ENCODE assay signal across 7 cellular contexts in the genomic region with DNA sequence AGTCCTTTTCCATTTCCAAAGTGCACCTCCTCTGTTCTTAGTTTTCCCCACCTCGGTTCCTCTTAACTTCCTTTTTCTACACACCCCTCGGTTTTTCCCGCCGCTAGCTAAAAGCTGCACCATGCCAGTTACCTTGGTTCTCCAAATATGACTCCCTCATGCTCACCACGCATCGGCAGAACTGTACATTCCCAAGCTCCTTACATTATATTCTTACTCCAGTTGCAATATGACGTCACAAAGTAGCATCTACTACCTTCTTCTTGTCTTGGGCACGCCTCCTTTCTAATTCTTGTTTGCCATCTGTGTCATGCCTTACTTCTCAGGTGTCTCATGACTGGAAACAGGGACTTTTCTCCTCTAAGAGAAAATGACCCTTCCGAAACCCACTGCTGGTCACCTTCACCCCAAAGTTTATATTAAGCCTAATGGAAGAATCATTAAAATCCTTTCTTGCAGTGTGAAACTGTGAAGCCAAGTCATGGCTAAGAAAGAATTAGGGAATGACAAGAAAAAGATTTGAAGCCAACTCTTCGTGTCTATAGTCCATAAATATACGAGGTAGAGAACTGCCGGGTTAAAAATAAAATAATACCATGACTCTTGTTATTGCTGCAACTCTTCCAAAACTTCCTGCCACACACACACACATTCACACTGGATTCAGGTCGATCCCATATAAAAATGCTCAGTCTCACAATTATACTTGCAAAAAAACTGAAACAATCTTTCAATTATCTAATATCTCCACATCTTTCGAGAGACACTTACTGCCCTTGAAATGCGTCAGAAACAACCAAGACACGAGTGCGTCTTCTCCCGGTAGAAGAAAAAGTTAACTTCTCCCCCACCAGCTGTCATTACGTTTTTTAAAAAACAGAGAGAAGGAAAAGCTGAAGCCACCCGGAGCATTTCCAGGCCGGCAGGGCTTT. TPM values are rescaled to one million over a fixed set of nuclear protein-coding genes. Genes with fewer than 3 reads are reported as not detected.
DNase-seq lines count a peak whose midpoint lies in the region; TF ChIP-seq lines count a peak whose summit lies in the region.

No MANE protein-coding gene starts in this region.

- H3K4me3 ChIP-seq in Peyer's patch (peak overlapping the region; percentile 69 to 90 (median 82)), duodenal mucosa (ENCODE audit: low read depth in 1 of 2, low read length in 2 of 2) (peak overlapping the region; percentile 82 to 83)

- peak overlapping the region; percentile 75 to 93 for H3K9ac ChIP-seq in duodenal mucosa (ENCODE audit: low read depth in 1 of 2, low read length in 2 of 2)

- H3K27me3 ChIP-seq in Peyer's patch (no peaks in the 10 kb centered on the region), duodenal mucosa (ENCODE audit: control insufficient read depth in 1 of 2, insufficient read depth in 2 of 2, low read length in 2 of 2) (no peaks in the 10 kb centered on the region)

- H3K4me3 Mint-ChIP-seq in nephron = peak overlapping the region; percentile 86 to 90 (median 90)

- peak overlapping the region; percentile 49 to 89 (median 76) for H3K27ac Mint-ChIP-seq in nephron

- DNase-seq in GM20000 (ENCODE audit: low spot score) = peak; percentile 45
- no peak for DNase-seq in Peyer's patch
- no peak for DNase-seq in activated gamma-delta T cell (lab: John Stamatoyannopoulos, UW)
- DNase-seq in islet precursor cell = no peak
- DNase-seq in NCI-H1436 treated with DMSO at 0.1 percent for 48 hours (lab: John Stamatoyannopoulos, UW) = no peak

- no peaks in the 10 kb centered on the region for H3K27me3 Mint-ChIP-seq in nephron (ENCODE audit: low read depth)

- H3K4me1 Mint-ChIP-seq in nephron = peaks cover 11% of the 10 kb centered on the region

- no peak for TF ChIP-seq CTCF in GM20000 (IDR thresholded peaks at IDR 0.05; ENCODE audit: extremely low read depth, missing control alignments)
- TF ChIP-seq CTCF in Peyer's patch (IDR thresholded peaks at IDR 0.05) = no peak
- no peak for TF ChIP-seq CTCF in nephron (IDR thresholded peaks at IDR 0.05; ENCODE audit: unreplicated experiment in 3 of 3)

- peak overlapping the region; percentile 97 to 99 (median 97) for H3K27ac ChIP-seq in Peyer's patch
- H3K27ac ChIP-seq in duodenal mucosa (ENCODE audit: low read depth, low read length) = peak overlapping the region; percentile 99

- no peaks in the 10 kb centered on the region for H3K36me3 ChIP-seq in Peyer's patch
- no peaks in the 10 kb centered on the region for H3K36me3 ChIP-seq in duodenal mucosa (ENCODE audit: control insufficient read depth in 1 of 2, insufficient read depth in 2 of 2, low read length in 2 of 2)

- no peaks in the 10 kb centered on the region for H3K36me3 Mint-ChIP-seq in nephron (ENCODE audit: low read depth)

- H3K4me1 ChIP-seq in Peyer's patch (peaks cover 0 to 41% (median 2%) of the 10 kb centered on the region in 4 donors), duodenal mucosa (ENCODE audit: control insufficient read depth in 1 of 2, insufficient read depth in 2 of 2, low read length in 2 of 2) (peaks cover 20 to 26% of the 10 kb centered on the region in 2 donors)

- H3K9me3 Mint-ChIP-seq in nephron = no peaks in the 10 kb centered on the region

- no peak for TF ChIP-seq POLR2A in Peyer's patch (IDR thresholded peaks at IDR 0.05)

- H3K9me3 ChIP-seq in Peyer's patch (no peaks in the 10 kb centered on the region), duodenal mucosa (ENCODE audit: control insufficient read depth in 1 of 2, low read length in 2 of 2) (no peaks in the 10 kb centered on the region)

RNA-seq across cellular contexts. Expression of a gene that starts 1.6 kb away (rescaled TPM):
- total RNA-seq in Peyer's patch = 100 to 1,000 TPM in 1 of 4 donors, 10 to 100 TPM in 3; 53.6 to 137 (median 71.0) TPM

RNA-seq across cellular contexts. Expression of a gene that starts 28.7 kb away (rescaled TPM):
- total RNA-seq in Peyer's patch = 100 to 1,000 TPM in 1 of 4 donors, 10 to 100 TPM in 3; 22.9 to 107 (median 65.3) TPM
